ENCODE assay signal across 21 cellular contexts in genomic region chr13:113602291-113602970, GRCh38. TPM values are rescaled to one million over a fixed set of nuclear protein-coding genes. Genes with fewer than 3 reads are reported as not detected.
"Had no signal": no experiment of that assay in that cellular context is flagged by ENCODE, and none has a peak within 500 bp of the region (broad histone marks: within the 10 kb centered on the region; RNA-seq: fewer than 3 reads in every experiment).

No MANE protein-coding gene starts in this region.

- H3K4me3 ChIP-seq: esophagus muscularis mucosa, hepatocyte, pancreas, tibial artery had no signal

- H3K9me3 Mint-ChIP-seq: activated CD8-positive, alpha-beta T cell treated with anti-CD3 and anti-CD28 coated beads for 36 hours; activated naive CD8-positive, alpha-beta T cell treated with anti-CD3 and anti-CD28 coated beads, Interleukin-2, amount 50 U/mL, for 24 hours; stimulated activated effector memory CD8-positive, alpha-beta T cell treated with anti-CD3 and anti-CD28 coated beads, Interleukin-12 subunit alpha, Interleukin-12 subunit beta, amount 100 ng/mL, for 72 hours had no signal

- ATAC-seq: activated CD8-positive, alpha-beta T cell treated with anti-CD3 and anti-CD28 coated beads for 36 hours; activated naive CD8-positive, alpha-beta T cell treated with anti-CD3 and anti-CD28 coated beads, Interleukin-2, amount 50 U/mL, for 24 hours; pancreas; T-helper 17 cell had no signal

- H2AFZ ChIP-seq: hepatocyte had no signal

- H3K27ac ChIP-seq: esophagus muscularis mucosa, hepatocyte, pancreas, tibial artery had no signal

- DNase-seq: activated B cell treated with CpG ODN at 0.5 μM for 24 hours; activated CD4-positive, alpha-beta T cell treated with anti-CD3 and anti-CD28 coated beads for 48 hours; activated CD8-positive, alpha-beta T cell treated with anti-CD3 and anti-CD28 coated beads for 36 hours; activated gamma-delta T cell treated with Interleukin-2 at 50 U/mL for 16 hours; activated naive CD8-positive, alpha-beta T cell treated with anti-CD3 and anti-CD28 coated beads, Interleukin-2, amount 50 U/mL, for 24 hours; activated T-cell treated with anti-CD3 and anti-CD28 coated beads, Interleukin-2, amount 50 U/mL, for 48 hours; stimulated activated CD4-positive, alpha-beta T cell treated with anti-CD3 and anti-CD28 coated beads, Interleukin-12 subunit alpha, Interleukin-12 subunit beta, amount 100 ng/mL, for 4 hours; T-helper 17 cell; tibial artery had no signal

- H3K9me3 ChIP-seq: esophagus muscularis mucosa, pancreas, tibial artery had no signal

- H3K27me3 Mint-ChIP-seq: activated B cell treated with CpG ODN at 0.5 μM for 24 hours; activated CD8-positive, alpha-beta T cell treated with anti-CD3 and anti-CD28 coated beads for 36 hours; activated naive CD8-positive, alpha-beta T cell treated with anti-CD3 and anti-CD28 coated beads, Interleukin-2, amount 50 U/mL, for 24 hours; T-helper 17 cell had no signal

- H3K4me2 ChIP-seq: hepatocyte had no signal

- H3K4me3 Mint-ChIP-seq: activated B cell treated with CpG ODN at 0.5 μM for 24 hours; activated CD8-positive, alpha-beta T cell treated with anti-CD3 and anti-CD28 coated beads for 36 hours; activated naive CD8-positive, alpha-beta T cell treated with anti-CD3 and anti-CD28 coated beads, Interleukin-2, amount 50 U/mL, for 24 hours; stimulated activated effector memory CD8-positive, alpha-beta T cell treated with anti-CD3 and anti-CD28 coated beads, Interleukin-12 subunit alpha, Interleukin-12 subunit beta, amount 100 ng/mL, for 72 hours; T-helper 17 cell had no signal

- FAIRE-seq: astrocyte, colon, keratinocyte, pancreas, urothelium cell line had no signal

- H3K36me3 ChIP-seq: pancreas had no signal

- H3K27me3 ChIP-seq: esophagus muscularis mucosa, hepatocyte, pancreas, tibial artery had no signal

- H3K4me1 ChIP-seq: esophagus muscularis mucosa, pancreas, tibial artery had no signal

- H3K27ac Mint-ChIP-seq: activated B cell treated with CpG ODN at 0.5 μM for 24 hours; activated CD8-positive, alpha-beta T cell treated with anti-CD3 and anti-CD28 coated beads for 36 hours; activated naive CD8-positive, alpha-beta T cell treated with anti-CD3 and anti-CD28 coated beads, Interleukin-2, amount 50 U/mL, for 24 hours; stimulated activated effector memory CD8-positive, alpha-beta T cell treated with anti-CD3 and anti-CD28 coated beads, Interleukin-12 subunit alpha, Interleukin-12 subunit beta, amount 100 ng/mL, for 72 hours; T-helper 17 cell had no signal

RNA-seq across cellular contexts. Expression of gene ATP4B, which starts 55.6 kb away (rescaled TPM):
- total RNA-seq: activated B cell treated with CpG ODN at 0.5 μM for 24 hours; activated CD8-positive, alpha-beta T cell treated with anti-CD3 and anti-CD28 coated beads for 36 hours; astrocyte; esophagus muscularis mucosa; liver; mesenteric fat pad; pancreas; subcutaneous adipose tissue; T-helper 17 cell had no signal
- polyA plus RNA-seq: keratinocyte, liver, neural cell, pancreas had no signal
